In genomic region chr17:11948791-11949190, GRCh38 we compare ENCODE assay signal across 12 cellular contexts. TPM values are rescaled to one million over a fixed set of nuclear protein-coding genes. Genes with fewer than 3 reads are reported as not detected.
DNase-seq lines count a peak whose midpoint lies in the region; ATAC-seq and TF ChIP-seq lines count a peak whose summit lies in the region.
"Had no signal": no experiment of that assay in that cellular context is flagged by ENCODE, and none has a peak within 500 bp of the region (broad histone marks: within the 10 kb centered on the region; RNA-seq: fewer than 3 reads in every experiment).

No MANE protein-coding gene starts in this region.

- H3K27me3 ChIP-seq in GM23338 (ENCODE audit: insufficient read depth), result no peaks in the 10 kb centered on the region
- H3K27me3 ChIP-seq in stomach smooth muscle (ENCODE audit: control insufficient read depth in 1 of 2, insufficient read depth in 2 of 2, low read length in 2 of 2), result no peaks in the 10 kb centered on the region

- ATAC-seq in GM23338, result no peak
- peak; percentile 32 for ATAC-seq in WTC11
- ATAC-seq in left cardiac atrium, result peak; percentile 53 to 95
- no peak for ATAC-seq in GM19035 (IDR thresholded peaks at IDR 0.05; ENCODE audit: unreplicated experiment)
- ATAC-seq in GM18870 (IDR thresholded peaks at IDR 0.05; ENCODE audit: unreplicated experiment), result no peak
- ATAC-seq: activated naive CD4-positive, alpha-beta T cell treated with anti-CD3 and anti-CD28 coated beads, Interleukin-2, amount 50 U/mL, for 72 hours had no signal

- H3F3A ChIP-seq in GM23338 (replicated peaks; ENCODE audit: low read depth), result no peaks in the 10 kb centered on the region

- H3K9me2 ChIP-seq in GM23338 (ENCODE audit: insufficient read depth), result no peaks in the 10 kb centered on the region

- H3K4me2 ChIP-seq in GM23338, result no peak overlapping the region

- TF ChIP-seq CTCF in GM23338 (conservative IDR thresholded peaks at IDR 0.05; ENCODE audit: low read depth in 2 of 2) (no peak), WTC11 (IDR thresholded peaks at IDR 0.05) (no peak)

- no peaks in the 10 kb centered on the region for H3K79me2 ChIP-seq in GM23338 (replicated peaks; ENCODE audit: insufficient read depth)

- H3K4me1 Mint-ChIP-seq in GM23338, result no peaks in the 10 kb centered on the region
- H3K4me1 Mint-ChIP-seq in WTC11, result peaks cover 5% of the 10 kb centered on the region

- H3K36me3 ChIP-seq in GM23338 (ENCODE audit: insufficient read depth) (no peaks in the 10 kb centered on the region), stomach smooth muscle (ENCODE audit: control insufficient read depth in 2 of 2, insufficient read depth in 2 of 2, low read length in 2 of 2) (no peaks in the 10 kb centered on the region)

- H4K20me1 ChIP-seq in GM23338 (replicated peaks; ENCODE audit: insufficient read depth), result no peaks in the 10 kb centered on the region

- DNase-seq in GM23338 (ENCODE audit: low spot score) (no peak), WTC11 (ENCODE audit: low spot score) (no peak), left cardiac atrium (peak; percentile 39), cerebellum (ENCODE audit: low spot score) (no peak), NCI-H2029 (lab: John Stamatoyannopoulos, UW) (no peak)
- DNase-seq: activated CD4-positive, alpha-beta T cell treated with anti-CD3 and anti-CD28 coated beads for 4 hours; NCI-H2029 treated with DMSO at 0.1 percent for 48 hours; SHP77 treated with DMSO at 0.1 percent for 48 hours had no signal

- H3K27ac Mint-ChIP-seq in GM23338 (no peak overlapping the region), WTC11 (no peak overlapping the region)
- H3K27ac Mint-ChIP-seq: activated naive CD4-positive, alpha-beta T cell treated with anti-CD3 and anti-CD28 coated beads, Interleukin-2, amount 50 U/mL, for 72 hours had no signal

- H2AFZ ChIP-seq in GM23338, result peak overlapping the region; percentile 3; the same call in 1 of the 2 replicates

- CTCF ChIA-PET in WTC11 (lab: Charles Lee), result interaction anchor here (0.7 to 1.8 kb wide), 5 partner anchors 13 to 1073 kb away, joined by 3 to 5 read pairs (median 3); no protein-coding TSS in a partner anchor

- peak overlapping the region in 1 of 2 donors; percentile 4 for H3K9ac ChIP-seq in stomach smooth muscle (ENCODE audit: low read length in 2 of 2)

- no peaks in the 10 kb centered on the region; the same call in 1 of the 2 replicates for H3K4me1 ChIP-seq in GM23338 (ENCODE audit: insufficient read depth)
- H3K4me1 ChIP-seq in stomach smooth muscle (ENCODE audit: control insufficient read depth, insufficient read depth, low read length), result peaks cover 3% of the 10 kb centered on the region

- intact Hi-C loops in left cardiac atrium (cut with DNase I), result no loop called here

- POLR2A ChIA-PET in WTC11 (lab: Charles Lee), result no interaction called here

- H3K27ac ChIP-seq in GM23338 (ENCODE audit: low read depth), result no peak overlapping the region
- no peak overlapping the region for H3K27ac ChIP-seq in stomach smooth muscle (ENCODE audit: low read length)

- H3K36me3 Mint-ChIP-seq in GM23338 (ENCODE audit: low read depth), result peaks cover 23% of the 10 kb centered on the region
- peaks cover 17% of the 10 kb centered on the region for H3K36me3 Mint-ChIP-seq in WTC11

- peaks cover 0 to 3% of the 10 kb centered on the region in 2 donors for H3K9me3 ChIP-seq in stomach smooth muscle (ENCODE audit: control insufficient read depth in 2 of 2, low read length in 2 of 2)

- H3K4me3 Mint-ChIP-seq in GM23338, result no peak overlapping the region
- no peak overlapping the region for H3K4me3 Mint-ChIP-seq in WTC11

- H3K27me3 Mint-ChIP-seq in GM23338 (ENCODE audit: insufficient read depth, low read depth, poor library complexity), result no peaks in the 10 kb centered on the region
- no peaks in the 10 kb centered on the region; the same call in 1 of the 2 replicates for H3K27me3 Mint-ChIP-seq in WTC11 (ENCODE audit: low read depth)

- H3K9me3 Mint-ChIP-seq in GM23338, result peaks cover 85% of the 10 kb centered on the region
- H3K9me3 Mint-ChIP-seq in WTC11, result peaks cover 20% of the 10 kb centered on the region

- H3K4me3 ChIP-seq in GM23338, result no peak overlapping the region
- H3K4me3 ChIP-seq in stomach smooth muscle (ENCODE audit: low read length in 2 of 2), result peak overlapping the region; percentile 21 to 59

TF ChIP-seq in GM23338, 12 proteins besides CTCF, POLR2A, EP300 and RAD21 (continues in another document):
- no peak for TF ChIP-seq ZNF331 (CRISPR knock-in tag; IDR thresholded peaks at IDR 0.05; ENCODE audit: low read depth)

TF ChIP-seq in WTC11, 78 proteins besides CTCF, POLR2A, EP300 and RAD21:
- TF ChIP-seq ZNF121 (CRISPR knock-in tag; IDR thresholded peaks at IDR 0.05), result no peak

RNA-seq across cellular contexts. Expression of gene ZNF18, which starts 48.5 kb away (rescaled TPM):
- total RNA-seq in GM23338 (2014; rRNA removed; shearing (Covaris generic)), result 9.2 and 9.8 TPM in 2 replicates
- polyA plus RNA-seq in GM23338 (2016; fragmentation: Nextera tagmentation; extraction: Ambion mirVana), result 5.9 TPM in 2 replicates
- total RNA-seq in WTC11 (2021) (10.5 to 13.3 TPM (median 10.8 TPM) in 3 replicates), left cardiac atrium (1 to 10 TPM; 3.8 to 5.4 TPM), cerebellum (13.2 TPM)

Comparison
In these comparisons a context has a peak if more than half of its experiments do, and no peak if none do; other contexts are left out.
1. ATAC-seq: peak in WTC11 (single experiment) and left cardiac atrium (2 of 2); none in GM23338 (single experiment), GM19035 (single experiment) and GM18870 (single experiment).